ENCODE assay signal across 27 cellular contexts in genomic region chr5:180823346-180823745, GRCh38. TPM values are rescaled to one million over a fixed set of nuclear protein-coding genes. Genes with fewer than 3 reads are reported as not detected.
A peak's percentile ranks its signal among the peaks of the same experiment; 100 is the strongest.
DNase-seq lines count a peak whose midpoint lies in the region; ATAC-seq and FAIRE-seq lines count a peak whose summit lies in the region.
"Had no signal": no experiment of that assay in that cellular context is flagged by ENCODE, and none has a peak within 500 bp of the region (broad histone marks: within the 10 kb centered on the region; RNA-seq: fewer than 3 reads in every experiment).

No MANE protein-coding gene starts in this region.

- H3K27ac Mint-ChIP-seq in stimulated activated naive CD8-positive, alpha-beta T cell treated with anti-CD3 and anti-CD28 coated beads, Interleukin-15, Interleukin-2, amounts not matched to agents 100 ng/mL and 50 ng/mL, for 24 hours = peak overlapping the region; percentile 21
- H3K27ac Mint-ChIP-seq in stimulated activated naive CD8-positive, alpha-beta T cell treated with anti-CD3 and anti-CD28 coated beads, Interleukin-15, amount 100 ng/mL, for 72 hours = no peak overlapping the region
- H3K27ac Mint-ChIP-seq: B cell; CD8-positive, alpha-beta memory T cell; IgD-negative memory B cell had no signal

- no peak overlapping the region for H3K4me3 ChIP-seq in small intestine (ENCODE audit: low read depth in 1 of 2, low read length in 2 of 2)
- H3K4me3 ChIP-seq: PC-9, SJSA1 had no signal

- peak; percentile 24 for DNase-seq in NCI-H82 (lab: John Stamatoyannopoulos, UW)
- no peak for DNase-seq in NCI-H82 treated with DMSO at 0.1 percent for 48 hours (lab: John Stamatoyannopoulos, UW; ENCODE audit: unreplicated experiment)
- no peak for DNase-seq in stimulated activated naive CD8-positive, alpha-beta T cell treated with anti-CD3 and anti-CD28 coated beads, Interleukin-15, amount 100 ng/mL, for 72 hours
- no peak for DNase-seq in small intestine
- DNase-seq in DMS 273 (lab: John Stamatoyannopoulos, UW; ENCODE audit: unreplicated experiment) = no peak
- no peak for DNase-seq in stimulated activated CD4-positive, alpha-beta T cell treated with anti-CD3 and anti-CD28 coated beads, Interleukin-4, amount 100 ng/mL, for 24 hours
- DNase-seq: CD8-positive, alpha-beta memory T cell; DMS153; DND-41; NCI-H1048; NCI-H1417 treated with DMSO at 0.1 percent for 48 hours; NCI-H1694 treated with DMSO at 0.1 percent for 48 hours; NCI-H2081; NCI-H2171 treated with DMSO at 0.1 percent for 48 hours; NCI-H345; NCI-H510A treated with DMSO at 0.1 percent for 48 hours; PC-9; Right ventricle myocardium superior had no signal

- H3K9me3 Mint-ChIP-seq in stimulated activated naive CD8-positive, alpha-beta T cell treated with anti-CD3 and anti-CD28 coated beads, Interleukin-15, Interleukin-2, amounts not matched to agents 100 ng/mL and 50 ng/mL, for 24 hours = no peaks in the 10 kb centered on the region
- no peaks in the 10 kb centered on the region for H3K9me3 Mint-ChIP-seq in stimulated activated naive CD8-positive, alpha-beta T cell treated with anti-CD3 and anti-CD28 coated beads, Interleukin-15, amount 100 ng/mL, for 72 hours
- H3K9me3 Mint-ChIP-seq: CD8-positive, alpha-beta memory T cell; IgD-negative memory B cell had no signal

- 22 to 65% (median 37%) methylated on average over 7 of the region's 7 CpGs for WGBS in small intestine, 3 donors

- H3K4me1 ChIP-seq in small intestine (ENCODE audit: control insufficient read depth in 2 of 2, insufficient read depth in 1 of 2, low read depth in 1 of 2, low read length in 1 of 2) = peaks cover 3% of the 10 kb centered on the region in 2 donors

- no peak for ATAC-seq in stimulated activated naive CD8-positive, alpha-beta T cell treated with anti-CD3 and anti-CD28 coated beads, Interleukin-15, amount 100 ng/mL, for 72 hours
- ATAC-seq in HG02571 (IDR thresholded peaks at IDR 0.05; ENCODE audit: unreplicated experiment) = no peak
- ATAC-seq: HCT116 had no signal

- FAIRE-seq in small intestine (lab: Jason Lieb, UNC) = no peak
- FAIRE-seq: GM12892 had no signal

- H3K36me3 ChIP-seq in small intestine (ENCODE audit: control insufficient read depth in 2 of 2, insufficient read depth in 2 of 2, low read length in 2 of 2) = no peaks in the 10 kb centered on the region
- H3K36me3 ChIP-seq: SJSA1 had no signal

- no peaks in the 10 kb centered on the region for H3K9me3 ChIP-seq in small intestine (ENCODE audit: control insufficient read depth, low read depth)
- H3K9me3 ChIP-seq: SJSA1 had no signal

- H3K4me3 Mint-ChIP-seq in stimulated activated naive CD8-positive, alpha-beta T cell treated with anti-CD3 and anti-CD28 coated beads, Interleukin-15, Interleukin-2, amounts not matched to agents 100 ng/mL and 50 ng/mL, for 24 hours = no peak overlapping the region
- H3K4me3 Mint-ChIP-seq in stimulated activated naive CD8-positive, alpha-beta T cell treated with anti-CD3 and anti-CD28 coated beads, Interleukin-15, amount 100 ng/mL, for 72 hours = no peak overlapping the region
- H3K4me3 Mint-ChIP-seq: B cell; CD8-positive, alpha-beta memory T cell had no signal

- peaks cover 53% of the 10 kb centered on the region for H3K4me1 Mint-ChIP-seq in stimulated activated naive CD8-positive, alpha-beta T cell treated with anti-CD3 and anti-CD28 coated beads, Interleukin-15, Interleukin-2, amounts not matched to agents 100 ng/mL and 50 ng/mL, for 24 hours (ENCODE audit: low read depth)
- H3K4me1 Mint-ChIP-seq in stimulated activated naive CD8-positive, alpha-beta T cell treated with anti-CD3 and anti-CD28 coated beads, Interleukin-15, amount 100 ng/mL, for 72 hours = peaks cover 48% of the 10 kb centered on the region

- peak overlapping the region; percentile 6 to 12 for H3K27ac ChIP-seq in small intestine (ENCODE audit: low read depth in 1 of 2, low read length in 1 of 2)
- H3K27ac ChIP-seq: 22Rv1, C4-2B, PC-9, SJSA1 had no signal

- no peaks in the 10 kb centered on the region for H3K27me3 Mint-ChIP-seq in stimulated activated naive CD8-positive, alpha-beta T cell treated with anti-CD3 and anti-CD28 coated beads, Interleukin-15, Interleukin-2, amounts not matched to agents 100 ng/mL and 50 ng/mL, for 24 hours
- H3K27me3 Mint-ChIP-seq in stimulated activated naive CD8-positive, alpha-beta T cell treated with anti-CD3 and anti-CD28 coated beads, Interleukin-15, amount 100 ng/mL, for 72 hours = no peaks in the 10 kb centered on the region
- H3K27me3 Mint-ChIP-seq: B cell, IgD-negative memory B cell had no signal

- H3K27me3 ChIP-seq in small intestine (ENCODE audit: control insufficient read depth in 2 of 2, insufficient read depth in 2 of 2, low read length in 2 of 2) = no peaks in the 10 kb centered on the region
- H3K27me3 ChIP-seq: SJSA1 had no signal

- H3K36me3 Mint-ChIP-seq in stimulated activated naive CD8-positive, alpha-beta T cell treated with anti-CD3 and anti-CD28 coated beads, Interleukin-15, Interleukin-2, amounts not matched to agents 100 ng/mL and 50 ng/mL, for 24 hours (ENCODE audit: low read depth) = peaks cover 4% of the 10 kb centered on the region

RNA-seq across cellular contexts. Expression of gene MGAT1, which starts 20.7 kb away (rescaled TPM):
- 100 to 1,000 TPM in 1 of 3 donors, 10 to 100 TPM in 2; 52.3 to 125 (median 65.9) TPM for polyA plus RNA-seq in small intestine

RNA-seq across cellular contexts. Expression of gene ZFP62, which starts 37.7 kb away (rescaled TPM):
- polyA plus RNA-seq in small intestine = 10 to 100 TPM in 2 of 3 donors, 1 to 10 TPM in 1; 8.7 to 17.6 (median 14.9) TPM
